Comparison of ENCODE assay signal across 1 cellular context in genomic region chr5:988316-988715, GRCh38.
TF ChIP-seq lines count a peak whose summit lies in the region.

No MANE protein-coding gene starts in this region.

TF ChIP-seq in HepG2, 621 proteins besides CTCF, POLR2A, EP300 and RAD21 (continued from another document):
- no peak for TF ChIP-seq HNF1A (IDR thresholded peaks at IDR 0.05; ENCODE audit: low read depth)
- TF ChIP-seq HNF1A (CRISPR knock-in tag; IDR thresholded peaks at IDR 0.05; ENCODE audit: borderline replicate concordance) = no peak
TF ChIP-seq in HepG2: peak in this region for 2.
